10 cellular contexts compared by ENCODE assay signal in genomic region chr4:82376109-82376508, GRCh38. TPM values are rescaled to one million over a fixed set of nuclear protein-coding genes. Genes with fewer than 3 reads are reported as not detected.
DNase-seq lines count a peak whose midpoint lies in the region; ATAC-seq and TF ChIP-seq lines count a peak whose summit lies in the region.
"Had no signal": no experiment of that assay in that cellular context is flagged by ENCODE, and none has a peak within 500 bp of the region (broad histone marks: within the 10 kb centered on the region; RNA-seq: fewer than 3 reads in every experiment).

No MANE protein-coding gene starts in this region.

- peaks cover 25% of the 10 kb centered on the region for H3K36me3 ChIP-seq in NT2/D1 (ENCODE audit: insufficient read depth, insufficient read length, low read length)
- H3K36me3 ChIP-seq in endocrine pancreas (ENCODE audit: control insufficient read depth, insufficient read depth, low read length): no peaks in the 10 kb centered on the region
- no peaks in the 10 kb centered on the region for H3K36me3 ChIP-seq in gastrocnemius medialis
- peaks cover 0 to 3% (median 0%) of the 10 kb centered on the region in 4 donors for H3K36me3 ChIP-seq in stomach

- intact Hi-C loops in gastrocnemius medialis (cut with DNase I; ENCODE audit: low total_unique reads): loop anchor here (10.0 kb wide), 1 partner anchor 909 kb away; the partner anchor contains the start of gene COQ2
- intact Hi-C loops in stomach (cut with DNase I; ENCODE audit: low total_unique reads): no loop called here

- H3K4me3 ChIP-seq in NT2/D1 (ENCODE audit: insufficient read length, low read depth): peak overlapping the region; percentile 63
- peak overlapping the region; percentile 100 for H3K4me3 ChIP-seq in endocrine pancreas (ENCODE audit: control insufficient read depth, insufficient read depth, low read length)
- no peak overlapping the region for H3K4me3 ChIP-seq in gastrocnemius medialis
- no peak overlapping the region for H3K4me3 ChIP-seq in stomach

- TF ChIP-seq POLR2A in gastrocnemius medialis (IDR thresholded peaks at IDR 0.05) (no peak), stomach (IDR thresholded peaks at IDR 0.05) (no peak)

- peaks cover 14% of the 10 kb centered on the region for H3K9me3 Mint-ChIP-seq in activated CD4-positive, alpha-beta T cell treated with anti-CD3 and anti-CD28 coated beads, Interleukin-2, amount 10 ng/mL, durations not matched to agents 7 days and 5 days

- H3K36me3 Mint-ChIP-seq in activated CD4-positive, alpha-beta T cell treated with anti-CD3 and anti-CD28 coated beads, Interleukin-2, amount 10 ng/mL, durations not matched to agents 7 days and 5 days (ENCODE audit: low read depth): peaks cover 59% of the 10 kb centered on the region

- CTCF ChIA-PET in activated CD4-positive, alpha-beta T cell treated with anti-CD3 and anti-CD28 coated beads, Interleukin-2, amount 10 ng/mL, durations not matched to agents 7 days and 5 days (lab: Charles Lee): interaction anchor here (0.5 to 1.3 kb wide), 3 partner anchors 9 to 53 kb away, joined by 3 to 5 read pairs (median 4); partner anchors contain the start of gene HNRNPDL

- peak overlapping the region; percentile 97 for H3K27ac Mint-ChIP-seq in activated CD4-positive, alpha-beta T cell treated with anti-CD3 and anti-CD28 coated beads, Interleukin-2, amount 10 ng/mL, durations not matched to agents 7 days and 5 days

- POLR2A ChIA-PET in activated CD4-positive, alpha-beta T cell treated with anti-CD3 and anti-CD28 coated beads, Interleukin-2, amount 10 ng/mL, durations not matched to agents 7 days and 5 days (lab: Charles Lee): no interaction called here

- peak overlapping the region; percentile 97 for H3K4me3 Mint-ChIP-seq in activated CD4-positive, alpha-beta T cell treated with anti-CD3 and anti-CD28 coated beads, Interleukin-2, amount 10 ng/mL, durations not matched to agents 7 days and 5 days

- no peak for DNase-seq in activated CD4-positive, alpha-beta T cell treated with anti-CD3 and anti-CD28 coated beads, Interleukin-2, amount 10 ng/mL, durations not matched to agents 7 days and 5 days
- DNase-seq in activated CD4-positive, alpha-beta T cell treated with anti-CD3 and anti-CD28 coated beads for 48 hours: no peak
- DNase-seq in NT2/D1 (ENCODE audit: low read depth, low spot score): no peak
- DNase-seq in gastrocnemius medialis: no peak
- DNase-seq in 8988T: no peak
- no peak for DNase-seq in stomach
- DNase-seq: cortex of kidney, nucleus accumbens had no signal

- H3K27ac ChIP-seq in gastrocnemius medialis: peak overlapping the region; percentile 99 to 100 (median 100)
- no peak overlapping the region for H3K27ac ChIP-seq in stomach

- no peaks in the 10 kb centered on the region for H3K4me1 ChIP-seq in NT2/D1 (ENCODE audit: insufficient read depth, insufficient read length)
- H3K4me1 ChIP-seq in endocrine pancreas (ENCODE audit: control insufficient read depth, insufficient read depth, low read length): peaks cover 7% of the 10 kb centered on the region
- H3K4me1 ChIP-seq in gastrocnemius medialis: peaks cover 30 to 34% of the 10 kb centered on the region in 2 donors
- peaks cover 8 to 32% (median 18%) of the 10 kb centered on the region in 4 donors for H3K4me1 ChIP-seq in stomach

- H3K9ac ChIP-seq in NT2/D1 (ENCODE audit: insufficient read length, low read depth) (no peak overlapping the region), endocrine pancreas (ENCODE audit: control insufficient read depth, insufficient read depth, low read length) (no peak overlapping the region)

- no peak for TF ChIP-seq CTCF in gastrocnemius medialis (IDR thresholded peaks at IDR 0.05 in 4 of 5, conservative IDR thresholded peaks at IDR 0.05 in 1 of 5)
- TF ChIP-seq CTCF in stomach (IDR thresholded peaks at IDR 0.05): no peak

- ATAC-seq in gastrocnemius medialis (no peak), HG03342 (IDR thresholded peaks at IDR 0.05; ENCODE audit: unreplicated experiment) (no peak)

- no peaks in the 10 kb centered on the region for H3K27me3 Mint-ChIP-seq in activated CD4-positive, alpha-beta T cell treated with anti-CD3 and anti-CD28 coated beads, Interleukin-2, amount 10 ng/mL, durations not matched to agents 7 days and 5 days

- no peaks in the 10 kb centered on the region for H3K27me3 ChIP-seq in NT2/D1 (ENCODE audit: insufficient read depth, insufficient read length)
- H3K27me3 ChIP-seq in endocrine pancreas (ENCODE audit: control insufficient read depth, insufficient read depth, low read length): no peaks in the 10 kb centered on the region
- no peaks in the 10 kb centered on the region for H3K27me3 ChIP-seq in gastrocnemius medialis
- H3K27me3 ChIP-seq in stomach: no peaks in the 10 kb centered on the region

- TF ChIP-seq EP300 in stomach (IDR thresholded peaks at IDR 0.05): no peak

- 81 to 93% (median 91%) methylated on average over 4 of the region's 4 CpGs for WGBS in stomach, 5 donors

- peaks cover 25% of the 10 kb centered on the region for H3K4me1 Mint-ChIP-seq in activated CD4-positive, alpha-beta T cell treated with anti-CD3 and anti-CD28 coated beads, Interleukin-2, amount 10 ng/mL, durations not matched to agents 7 days and 5 days

- H3K9me3 ChIP-seq in NT2/D1 (ENCODE audit: insufficient read depth, low read length): peaks cover 9% of the 10 kb centered on the region; the same call in 1 of the 2 replicates
- H3K9me3 ChIP-seq in endocrine pancreas (ENCODE audit: control insufficient read depth, low read length): no peaks in the 10 kb centered on the region
- H3K9me3 ChIP-seq in gastrocnemius medialis: no peaks in the 10 kb centered on the region
- H3K9me3 ChIP-seq in stomach: no peaks in the 10 kb centered on the region

- in situ Hi-C loops in gastrocnemius medialis (cut with MboI; ENCODE audit: low sequenced_read_pairs in 4 of 4): loop anchor here in 2 of 4 donors (5.0 kb wide), 1 partner anchor 51 kb away; no protein-coding TSS in a partner anchor

RNA-seq across cellular contexts. Expression of gene HNRNPD, which starts 2.3 kb away (rescaled TPM):
- 100 to 1,000 TPM; 368 to 430 TPM for total RNA-seq in activated CD4-positive, alpha-beta T cell treated with anti-CD3 and anti-CD28 coated beads, Interleukin-2, amount 10 ng/mL, durations not matched to agents 7 days and 5 days
- total RNA-seq in gastrocnemius medialis: 10 to 100 TPM; 26.9 to 46.0 (median 37.4) TPM
- 100 to 1,000 TPM in 2 of 5 donors, 10 to 100 TPM in 3; 87.0 to 179 (median 95.7) TPM for total RNA-seq in stomach
- 100 to 1,000 TPM; 112 to 161 (median 143) TPM for polyA plus RNA-seq in stomach

RNA-seq across cellular contexts. Expression of gene HNRNPDL, which starts 54.2 kb away (rescaled TPM):
- total RNA-seq in activated CD4-positive, alpha-beta T cell treated with anti-CD3 and anti-CD28 coated beads, Interleukin-2, amount 10 ng/mL, durations not matched to agents 7 days and 5 days: 100 to 1,000 TPM; 311 to 320 TPM
- total RNA-seq in gastrocnemius medialis (100 to 1,000 TPM; 151 to 275 (median 226) TPM), stomach (100 to 1,000 TPM in 4 of 5 donors, 10 to 100 TPM in 1; 71.8 to 456 (median 132) TPM)
- polyA plus RNA-seq in stomach: 100 to 1,000 TPM; 141 to 204 (median 202) TPM

RNA-seq across cellular contexts. Expression of gene ENOPH1, which starts 54.3 kb away (rescaled TPM):
- 10 to 100 TPM; 32.7 to 34.6 TPM for total RNA-seq in activated CD4-positive, alpha-beta T cell treated with anti-CD3 and anti-CD28 coated beads, Interleukin-2, amount 10 ng/mL, durations not matched to agents 7 days and 5 days
- total RNA-seq in gastrocnemius medialis: 10 to 100 TPM in 3 of 4 donors, 1 to 10 TPM in 1; 7.1 to 15.9 (median 14.8) TPM
- 10 to 100 TPM in 3 of 5 donors, 1 to 10 TPM in 1, under 1 TPM in 1; 0.58 to 35.1 (median 13.8) TPM for total RNA-seq in stomach
- polyA plus RNA-seq in stomach: 10 to 100 TPM; 29.9 to 33.2 (median 31.8) TPM

Comparison
In these comparisons a context has a peak if more than half of its experiments do, and no peak if none do; other contexts are left out.
1. H3K4me3 ChIP-seq: peak in NT2/D1 (single experiment) and endocrine pancreas (single experiment); none in gastrocnemius medialis (0 of 4) and stomach (0 of 4).
2. H3K27ac ChIP-seq: peak in gastrocnemius medialis (4 of 4); none in stomach (0 of 5).